ENCODE assay signal across 25 cellular contexts in the genomic region with DNA sequence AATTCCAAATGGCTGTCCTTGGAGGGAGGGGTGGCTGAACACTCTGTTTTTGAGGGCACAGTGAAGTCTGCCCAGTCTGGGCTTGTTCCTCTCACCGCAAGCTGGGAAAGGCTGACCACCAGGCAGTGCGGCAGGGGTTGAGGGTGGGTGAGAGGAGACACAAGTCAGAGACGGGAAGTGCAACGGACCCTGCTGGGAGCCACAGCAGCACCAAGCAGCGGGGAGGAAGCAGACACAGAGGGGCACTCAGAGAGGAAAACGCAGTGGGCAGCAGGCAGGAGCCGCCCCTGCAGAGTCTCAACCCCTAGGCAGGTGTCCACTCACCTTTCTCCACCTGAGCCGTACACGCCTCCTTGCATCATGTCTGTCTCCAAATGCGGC. TPM values are rescaled to one million over a fixed set of nuclear protein-coding genes. Genes with fewer than 3 reads are reported as not detected.
DNase-seq lines count a peak whose midpoint lies in the region; ATAC-seq and TF ChIP-seq lines count a peak whose summit lies in the region.
"Had no signal": no experiment of that assay in that cellular context is flagged by ENCODE, and none has a peak within 500 bp of the region (broad histone marks: within the 10 kb centered on the region; RNA-seq: fewer than 3 reads in every experiment).

No MANE protein-coding gene starts in this region.

- no peaks in the 10 kb centered on the region for H3K9me3 Mint-ChIP-seq in WTC11
- H3K9me3 Mint-ChIP-seq in natural killer cell treated with Interleukin-12 subunit alpha and Interleukin-12 subunit beta and Interleukin-15 and Interleukin-18, amount 100 ng/mL, for 72 hours: no peaks in the 10 kb centered on the region

- H3K27me3 Mint-ChIP-seq in WTC11 (ENCODE audit: low read depth): no peaks in the 10 kb centered on the region
- H3K27me3 Mint-ChIP-seq in natural killer cell treated with Interleukin-12 subunit alpha and Interleukin-12 subunit beta and Interleukin-15 and Interleukin-18, amount 100 ng/mL, for 72 hours: no peaks in the 10 kb centered on the region
- H3K27me3 Mint-ChIP-seq: CD4-positive, alpha-beta memory T cell; progenitor cell of endocrine pancreas had no signal

- H3K4me1 ChIP-seq in muscle layer of colon (ENCODE audit: insufficient read depth, low read length): peaks cover 58% of the 10 kb centered on the region
- H3K4me1 ChIP-seq in stomach smooth muscle (ENCODE audit: control insufficient read depth, insufficient read depth, low read length): peaks cover 58% of the 10 kb centered on the region
- H3K4me1 ChIP-seq: breast epithelium had no signal

- H3K36me3 ChIP-seq in muscle layer of colon (ENCODE audit: insufficient read depth, low read length) (peaks cover 38% of the 10 kb centered on the region), stomach smooth muscle (ENCODE audit: control insufficient read depth in 2 of 2, insufficient read depth in 2 of 2, low read length in 2 of 2) (peaks cover 33 to 35% of the 10 kb centered on the region in 2 donors)

- ATAC-seq in WTC11 (no peak), GM18520 (IDR thresholded peaks at IDR 0.05; ENCODE audit: unreplicated experiment) (no peak)
- no peak for ATAC-seq in natural killer cell treated with Interleukin-12 subunit alpha and Interleukin-12 subunit beta and Interleukin-15 and Interleukin-18, amount 100 ng/mL, for 72 hours
- ATAC-seq: left lobe of liver; stimulated activated naive CD8-positive, alpha-beta T cell treated with anti-CD3 and anti-CD28 coated beads, Interleukin-15, Interleukin-2, amounts not matched to agents 100 U/mL and 50 U/mL, for 24 hours had no signal

- no peak overlapping the region for H3K4me3 Mint-ChIP-seq in WTC11
- no peak overlapping the region for H3K4me3 Mint-ChIP-seq in natural killer cell treated with Interleukin-12 subunit alpha and Interleukin-12 subunit beta and Interleukin-15 and Interleukin-18, amount 100 ng/mL, for 72 hours
- H3K4me3 Mint-ChIP-seq: CD4-positive, alpha-beta memory T cell had no signal

- peaks cover 3% of the 10 kb centered on the region; the same call in 1 of the 2 replicates for H3K4me1 Mint-ChIP-seq in WTC11
- peaks cover 22 to 25% of the 10 kb centered on the region in 2 donors for H3K4me1 Mint-ChIP-seq in natural killer cell treated with Interleukin-12 subunit alpha and Interleukin-12 subunit beta and Interleukin-15 and Interleukin-18, amount 100 ng/mL, for 72 hours (ENCODE audit: low read depth in 2 of 2)

- CTCF ChIA-PET in WTC11 (lab: Charles Lee): interaction anchor here (1.5 kb wide), 1 partner anchor 16 kb away, joined by 4 read pairs; the partner anchor contains the start of gene AKAP8L

- peak overlapping the region; percentile 89 for H3K27ac Mint-ChIP-seq in WTC11
- H3K27ac Mint-ChIP-seq in natural killer cell treated with Interleukin-12 subunit alpha and Interleukin-12 subunit beta and Interleukin-15 and Interleukin-18, amount 100 ng/mL, for 72 hours: no peak overlapping the region
- H3K27ac Mint-ChIP-seq: progenitor cell of endocrine pancreas had no signal

- H3K9ac ChIP-seq in muscle layer of colon (ENCODE audit: low read length): peak overlapping the region; percentile 34
- peak overlapping the region in 1 of 2 donors; percentile 58 for H3K9ac ChIP-seq in stomach smooth muscle (ENCODE audit: low read length in 2 of 2)
- H3K9ac ChIP-seq: SK-N-SH had no signal

- H3K27ac ChIP-seq in muscle layer of colon (ENCODE audit: low read depth, low read length): peak overlapping the region; percentile 62
- peak overlapping the region; percentile 96 for H3K27ac ChIP-seq in stomach smooth muscle (ENCODE audit: low read length)
- H3K27ac ChIP-seq: VCaP had no signal

- no peaks in the 10 kb centered on the region for H3K9me3 ChIP-seq in muscle layer of colon (ENCODE audit: low read length)
- no peaks in the 10 kb centered on the region for H3K9me3 ChIP-seq in stomach smooth muscle (ENCODE audit: control insufficient read depth in 2 of 2, low read length in 2 of 2)
- H3K9me3 ChIP-seq: adrenal gland, breast epithelium, SK-N-SH had no signal

- in situ Hi-C loops in G401 (cut with HindIII; ENCODE audit: low sequenced_read_pairs): no loop called here

- TF ChIP-seq CTCF in WTC11 (IDR thresholded peaks at IDR 0.05): no peak

- POLR2A ChIA-PET in WTC11 (lab: Charles Lee): interaction anchor here (0.7 kb wide), 1 partner anchor 16 kb away, joined by 3 read pairs; the partner anchor contains the start of gene AKAP8L

- DNase-seq in G401 (ENCODE audit: low spot score): peak; percentile 25
- no peak for DNase-seq in WTC11 (ENCODE audit: low spot score)
- no peak for DNase-seq in natural killer cell treated with Interleukin-12 subunit alpha and Interleukin-12 subunit beta and Interleukin-15 and Interleukin-18, amount 100 ng/mL, for 72 hours (ENCODE audit: low spot score)
- no peak for DNase-seq in middle frontal gyrus (ENCODE audit: extremely low spot score, low spot score)
- DNase-seq: activated CD4-positive, alpha-beta T cell treated with anti-CD3 and anti-CD28 coated beads, Interleukin-2, amount 50 U/mL, for 1 hour; activated gamma-delta T cell treated with Interleukin-2 at 50 U/mL for 16 hours; CD4-positive, alpha-beta memory T cell; cortex of kidney; DMS153; HCEC 1CT; MM.1S; NCI-H1436 treated with DMSO at 0.1 percent for 48 hours; NCI-H510A; SK-N-SH; stimulated activated CD4-positive, alpha-beta T cell treated with anti-CD3 and anti-CD28 coated beads, Interleukin-2, amount 100 ng/mL, for 48 hours; stimulated activated naive CD8-positive, alpha-beta T cell treated with anti-CD3 and anti-CD28 coated beads, Interleukin-15, Interleukin-2, amounts not matched to agents 100 U/mL and 50 U/mL, for 24 hours; T-helper 2 cell had no signal

- H3K27me3 ChIP-seq in muscle layer of colon (ENCODE audit: control insufficient read depth in 1 of 2, insufficient read depth in 2 of 2, low read length in 2 of 2) (no peaks in the 10 kb centered on the region), stomach smooth muscle (ENCODE audit: control insufficient read depth in 1 of 2, insufficient read depth in 2 of 2, low read length in 2 of 2) (no peaks in the 10 kb centered on the region)
- H3K27me3 ChIP-seq: adrenal gland, breast epithelium had no signal

- H3K4me3 ChIP-seq in muscle layer of colon (ENCODE audit: low read depth in 1 of 2, low read length in 2 of 2): peak overlapping the region in 1 of 2 donors; percentile 33
- H3K4me3 ChIP-seq in stomach smooth muscle (ENCODE audit: low read length in 2 of 2): peak overlapping the region in 1 of 2 donors; percentile 64
- H3K4me3 ChIP-seq: adrenal gland, breast epithelium had no signal

- peaks cover 38% of the 10 kb centered on the region for H3K36me3 Mint-ChIP-seq in WTC11
- H3K36me3 Mint-ChIP-seq in natural killer cell treated with Interleukin-12 subunit alpha and Interleukin-12 subunit beta and Interleukin-15 and Interleukin-18, amount 100 ng/mL, for 72 hours: no peaks in the 10 kb centered on the region

TF ChIP-seq in WTC11, 78 proteins besides CTCF, POLR2A, EP300 and RAD21 (continues in another document):
- TF ChIP-seq, protein P1, sequence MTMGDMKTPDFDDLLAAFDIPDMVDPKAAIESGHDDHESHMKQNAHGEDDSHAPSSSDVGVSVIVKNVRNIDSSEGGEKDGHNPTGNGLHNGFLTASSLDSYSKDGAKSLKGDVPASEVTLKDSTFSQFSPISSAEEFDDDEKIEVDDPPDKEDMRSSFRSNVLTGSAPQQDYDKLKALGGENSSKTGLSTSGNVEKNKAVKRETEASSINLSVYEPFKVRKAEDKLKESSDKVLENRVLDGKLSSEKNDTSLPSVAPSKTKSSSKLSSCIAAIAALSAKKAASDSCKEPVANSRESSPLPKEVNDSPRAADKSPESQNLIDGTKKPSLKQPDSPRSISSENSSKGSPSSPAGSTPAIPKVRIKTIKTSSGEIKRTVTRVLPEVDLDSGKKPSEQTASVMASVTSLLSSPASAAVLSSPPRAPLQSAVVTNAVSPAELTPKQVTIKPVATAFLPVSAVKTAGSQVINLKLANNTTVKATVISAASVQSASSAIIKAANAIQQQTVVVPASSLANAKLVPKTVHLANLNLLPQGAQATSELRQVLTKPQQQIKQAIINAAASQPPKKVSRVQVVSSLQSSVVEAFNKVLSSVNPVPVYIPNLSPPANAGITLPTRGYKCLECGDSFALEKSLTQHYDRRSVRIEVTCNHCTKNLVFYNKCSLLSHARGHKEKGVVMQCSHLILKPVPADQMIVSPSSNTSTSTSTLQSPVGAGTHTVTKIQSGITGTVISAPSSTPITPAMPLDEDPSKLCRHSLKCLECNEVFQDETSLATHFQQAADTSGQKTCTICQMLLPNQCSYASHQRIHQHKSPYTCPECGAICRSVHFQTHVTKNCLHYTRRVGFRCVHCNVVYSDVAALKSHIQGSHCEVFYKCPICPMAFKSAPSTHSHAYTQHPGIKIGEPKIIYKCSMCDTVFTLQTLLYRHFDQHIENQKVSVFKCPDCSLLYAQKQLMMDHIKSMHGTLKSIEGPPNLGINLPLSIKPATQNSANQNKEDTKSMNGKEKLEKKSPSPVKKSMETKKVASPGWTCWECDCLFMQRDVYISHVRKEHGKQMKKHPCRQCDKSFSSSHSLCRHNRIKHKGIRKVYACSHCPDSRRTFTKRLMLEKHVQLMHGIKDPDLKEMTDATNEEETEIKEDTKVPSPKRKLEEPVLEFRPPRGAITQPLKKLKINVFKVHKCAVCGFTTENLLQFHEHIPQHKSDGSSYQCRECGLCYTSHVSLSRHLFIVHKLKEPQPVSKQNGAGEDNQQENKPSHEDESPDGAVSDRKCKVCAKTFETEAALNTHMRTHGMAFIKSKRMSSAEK (CRISPR knock-in tag; IDR thresholded peaks at IDR 0.05; ENCODE audit: borderline replicate concordance): no peak
- no peak for TF ChIP-seq PRRX2 (CRISPR knock-in tag; IDR thresholded peaks at IDR 0.05)

RNA-seq across cellular contexts. Expression of gene AKAP8L, which starts 15.6 kb away (rescaled TPM):
- total RNA-seq in G401 (2014; rRNA removed; shearing (Covaris generic)): 86.3 and 92.4 TPM in 2 replicates
- 184 to 231 TPM (median 184 TPM) in 3 replicates for total RNA-seq in WTC11 (2021)
- total RNA-seq in natural killer cell treated with Interleukin-12 subunit alpha and Interleukin-12 subunit beta and Interleukin-15 and Interleukin-18, amount 100 ng/mL, for 72 hours: 100 to 1,000 TPM in 1 of 2 donors, 10 to 100 TPM in 1; 72.8 to 123 TPM

RNA-seq across cellular contexts. Expression of gene AKAP8, which starts 23.6 kb away (rescaled TPM):
- total RNA-seq in G401 (2014; rRNA removed; shearing (Covaris generic)): 19.6 and 25.3 TPM in 2 replicates
- 49.1 to 65.9 TPM (median 51.3 TPM) in 3 replicates for total RNA-seq in WTC11 (2021)
- 10 to 100 TPM; 61.4 to 78.3 TPM for total RNA-seq in natural killer cell treated with Interleukin-12 subunit alpha and Interleukin-12 subunit beta and Interleukin-15 and Interleukin-18, amount 100 ng/mL, for 72 hours

RNA-seq across cellular contexts. Expression of gene WIZ, which starts 46.6 kb away (rescaled TPM):
- 24.9 and 28.2 TPM in 2 replicates for total RNA-seq in G401 (2014; rRNA removed; shearing (Covaris generic))
- 37.6 to 43.9 TPM (median 40.6 TPM) in 3 replicates for total RNA-seq in WTC11 (2021)
- 10 to 100 TPM; 27.3 to 46.3 TPM for total RNA-seq in natural killer cell treated with Interleukin-12 subunit alpha and Interleukin-12 subunit beta and Interleukin-15 and Interleukin-18, amount 100 ng/mL, for 72 hours
